In genomic region chr6:39086711-39087110, GRCh38 we compare ENCODE assay signal across 32 cellular contexts. TPM values are rescaled to one million over a fixed set of nuclear protein-coding genes. Genes with fewer than 3 reads are reported as not detected.
"Had no signal": no experiment of that assay in that cellular context is flagged by ENCODE, and none has a peak within 500 bp of the region (broad histone marks: within the 10 kb centered on the region; RNA-seq: fewer than 3 reads in every experiment).

No MANE protein-coding gene starts in this region.

- H3K9me3 ChIP-seq: gastroesophageal sphincter, lower lobe of right lung, stomach, thyroid gland, upper lobe of right lung had no signal

- H3K79me2 ChIP-seq: hepatocyte had no signal

- H3K9me3 Mint-ChIP-seq: naive thymus-derived CD8-positive, alpha-beta T cell; T-helper 1 cell treated with Interleukin-12 subunit alpha and Interleukin-12 subunit beta and Interleukin-4 antibody, amounts not matched to agents 30 μg/mL and 1 μg/mL, for 36 hours; WTC11 had no signal

- H3K27me3 ChIP-seq: thyroid gland, upper lobe of right lung had no signal

- DNase-seq: activated CD4-positive, alpha-beta T cell treated with anti-CD3 and anti-CD28 coated beads for 1 hour; activated gamma-delta T cell treated with Interleukin-2 at 50 U/mL for 16 hours; activated naive CD4-positive, alpha-beta T cell treated with anti-CD3 and anti-CD28 coated beads, Interleukin-2, amount 50 U/mL, for 16 hours; amniotic stem cell; brain microvascular endothelial cell; dorsolateral prefrontal cortex; effector memory CD4-positive, alpha-beta T cell; erythroblast; left colon; lower lobe of right lung; mesenchymal stem cell; naive thymus-derived CD8-positive, alpha-beta T cell; stimulated activated CD4-positive, alpha-beta T cell treated with anti-CD3 and anti-CD28 coated beads, Interleukin-12 subunit alpha, Interleukin-12 subunit beta, amount 100 ng/mL, for 4 hours; stimulated activated CD4-positive, alpha-beta T cell treated with anti-CD3 and anti-CD28 coated beads, Interleukin-4, amount 100 ng/mL, for 1 hour; stomach; SW 1271; thyroid gland; upper lobe of right lung had no signal

- H3K27ac ChIP-seq: brain microvascular endothelial cell, coronary artery, dorsolateral prefrontal cortex, gastroesophageal sphincter, hepatocyte, lower lobe of right lung, skin epidermis, thyroid gland, upper lobe of right lung had no signal

- H3K4me3 ChIP-seq: coronary artery, dorsolateral prefrontal cortex, gastroesophageal sphincter, hepatocyte, lower lobe of right lung, skin epidermis, stomach, thyroid gland, upper lobe of right lung had no signal

- H3K36me3 ChIP-seq: brain microvascular endothelial cell, gastroesophageal sphincter, lower lobe of right lung, stomach, thyroid gland, upper lobe of right lung had no signal

- H3K27ac Mint-ChIP-seq: T-helper 1 cell treated with Interleukin-12 subunit alpha and Interleukin-12 subunit beta and Interleukin-4 antibody, amounts not matched to agents 30 μg/mL and 1 μg/mL, for 36 hours; WTC11 had no signal

- ATAC-seq: gastroesophageal sphincter, left colon, lower lobe of right lung, sciatic nerve, upper lobe of right lung, WTC11 had no signal

- H2AFZ ChIP-seq: hepatocyte had no signal

- H3K4me3 Mint-ChIP-seq: naive thymus-derived CD8-positive, alpha-beta T cell; T-helper 1 cell treated with Interleukin-12 subunit alpha and Interleukin-12 subunit beta and Interleukin-4 antibody, amounts not matched to agents 30 μg/mL and 1 μg/mL, for 36 hours; WTC11 had no signal

- H3K4me2 ChIP-seq: hepatocyte had no signal

- H3K36me3 Mint-ChIP-seq: naive thymus-derived CD8-positive, alpha-beta T cell; WTC11 had no signal

- H3K4me1 ChIP-seq: thyroid gland, upper lobe of right lung had no signal

RNA-seq across cellular contexts. Expression of gene GLP1R, which starts 38.1 kb away (rescaled TPM):
- total RNA-seq: astrocyte; fibroblast of lung; fibroblast of villous mesenchyme; left colon; naive thymus-derived CD8-positive, alpha-beta T cell; osteocyte; posterior vena cava; renal cortical epithelial cell; upper lobe of right lung had no signal
- polyA plus RNA-seq: fibroblast of lung; hepatocyte; keratinocyte; naive thymus-derived CD8-positive, alpha-beta T cell had no signal
